In the genomic region with DNA sequence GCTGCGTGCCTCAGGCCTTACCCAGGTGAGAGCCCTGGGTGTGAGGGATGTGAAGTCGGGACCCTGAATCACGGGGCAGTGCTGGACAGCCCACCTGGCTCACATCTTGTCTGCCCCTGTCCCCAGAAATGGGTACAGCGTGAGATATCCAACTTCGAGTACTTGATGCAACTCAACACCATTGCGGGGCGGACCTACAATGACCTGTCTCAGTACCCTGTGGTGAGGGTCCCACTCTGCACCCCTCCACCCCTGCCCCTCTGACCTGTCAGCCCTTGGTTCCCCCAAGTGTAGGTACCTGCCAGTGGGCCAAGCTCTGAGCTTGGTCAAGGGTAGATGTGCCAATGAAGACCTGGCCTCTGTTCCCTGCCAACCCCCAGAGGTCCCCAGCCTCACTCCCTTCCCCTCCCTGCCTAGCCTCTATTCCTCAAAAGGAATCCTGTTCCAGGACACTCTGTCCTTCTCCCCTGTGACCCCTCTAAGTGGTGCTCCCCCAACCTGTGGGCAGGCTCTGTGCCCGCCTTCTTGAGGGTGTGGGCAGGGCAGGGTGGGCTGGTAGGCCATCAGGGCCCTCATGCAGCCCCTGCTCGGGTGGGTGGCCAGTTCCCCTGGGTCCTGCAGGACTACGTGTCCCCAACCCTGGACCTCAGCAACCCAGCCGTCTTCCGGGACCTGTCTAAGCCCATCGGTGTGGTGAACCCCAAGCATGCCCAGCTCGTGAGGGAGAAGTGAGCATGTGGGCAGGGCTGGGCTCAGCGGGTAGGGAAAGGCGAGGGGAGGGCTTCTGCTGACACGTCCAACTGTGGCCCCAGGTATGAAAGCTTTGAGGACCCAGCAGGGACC, we compare ENCODE assay signal across 2 cellular contexts.
TF ChIP-seq lines count a peak whose summit lies in the region.

No MANE protein-coding gene starts in this region.

TF ChIP-seq in HepG2, 621 proteins besides CTCF, POLR2A, EP300 and RAD21:
- TF ChIP-seq GABPB1 (CRISPR knock-in tag; IDR thresholded peaks at IDR 0.05): no peak
- TF ChIP-seq EHMT2 (IDR thresholded peaks at IDR 0.05; ENCODE audit: borderline replicate concordance, low read depth, low read length): no peak
- TF ChIP-seq, protein P1, sequence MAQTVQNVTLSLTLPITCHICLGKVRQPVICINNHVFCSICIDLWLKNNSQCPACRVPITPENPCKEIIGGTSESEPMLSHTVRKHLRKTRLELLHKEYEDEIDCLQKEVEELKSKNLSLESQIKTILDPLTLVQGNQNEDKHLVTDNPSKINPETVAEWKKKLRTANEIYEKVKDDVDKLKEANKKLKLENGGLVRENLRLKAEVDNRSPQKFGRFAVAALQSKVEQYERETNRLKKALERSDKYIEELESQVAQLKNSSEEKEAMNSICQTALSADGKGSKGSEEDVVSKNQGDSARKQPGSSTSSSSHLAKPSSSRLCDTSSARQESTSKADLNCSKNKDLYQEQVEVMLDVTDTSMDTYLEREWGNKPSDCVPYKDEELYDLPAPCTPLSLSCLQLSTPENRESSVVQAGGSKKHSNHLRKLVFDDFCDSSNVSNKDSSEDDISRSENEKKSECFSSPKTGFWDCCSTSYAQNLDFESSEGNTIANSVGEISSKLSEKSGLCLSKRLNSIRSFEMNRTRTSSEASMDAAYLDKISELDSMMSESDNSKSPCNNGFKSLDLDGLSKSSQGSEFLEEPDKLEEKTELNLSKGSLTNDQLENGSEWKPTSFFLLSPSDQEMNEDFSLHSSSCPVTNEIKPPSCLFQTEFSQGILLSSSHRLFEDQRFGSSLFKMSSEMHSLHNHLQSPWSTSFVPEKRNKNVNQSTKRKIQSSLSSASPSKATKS (CRISPR knock-in tag; IDR thresholded peaks at IDR 0.05): no peak
- TF ChIP-seq ZNF235 (CRISPR knock-in tag; IDR thresholded peaks at IDR 0.05; ENCODE audit: borderline replicate concordance): no peak
- TF ChIP-seq IKZF1 (IDR thresholded peaks at IDR 0.05): no peak
- no peak for TF ChIP-seq ZSCAN20 (CRISPR knock-in tag; IDR thresholded peaks at IDR 0.05; ENCODE audit: borderline replicate concordance)
- TF ChIP-seq, protein P2, sequence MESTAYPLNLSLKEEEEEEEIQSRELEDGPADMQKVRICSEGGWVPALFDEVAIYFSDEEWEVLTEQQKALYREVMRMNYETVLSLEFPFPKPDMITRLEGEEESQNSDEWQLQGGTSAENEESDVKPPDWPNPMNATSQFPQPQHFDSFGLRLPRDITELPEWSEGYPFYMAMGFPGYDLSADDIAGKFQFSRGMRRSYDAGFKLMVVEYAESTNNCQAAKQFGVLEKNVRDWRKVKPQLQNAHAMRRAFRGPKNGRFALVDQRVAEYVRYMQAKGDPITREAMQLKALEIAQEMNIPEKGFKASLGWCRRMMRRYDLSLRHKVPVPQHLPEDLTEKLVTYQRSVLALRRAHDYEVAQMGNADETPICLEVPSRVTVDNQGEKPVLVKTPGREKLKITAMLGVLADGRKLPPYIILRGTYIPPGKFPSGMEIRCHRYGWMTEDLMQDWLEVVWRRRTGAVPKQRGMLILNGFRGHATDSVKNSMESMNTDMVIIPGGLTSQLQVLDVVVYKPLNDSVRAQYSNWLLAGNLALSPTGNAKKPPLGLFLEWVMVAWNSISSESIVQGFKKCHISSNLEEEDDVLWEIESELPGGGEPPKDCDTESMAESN (CRISPR knock-in tag; conservative IDR thresholded peaks at IDR 0.05): no peak
- no peak for TF ChIP-seq ZNF644 (CRISPR knock-in tag; IDR thresholded peaks at IDR 0.05; ENCODE audit: low read depth)
- no peak for TF ChIP-seq ZNF484 (CRISPR knock-in tag; IDR thresholded peaks at IDR 0.05; ENCODE audit: borderline replicate concordance, low read depth)

TF ChIP-seq in GM23338, 12 proteins besides CTCF, POLR2A, EP300 and RAD21:
- TF ChIP-seq CREB1 (CRISPR knock-in tag; IDR thresholded peaks at IDR 0.05; ENCODE audit: low read depth) (no peak), JUNB (IDR thresholded peaks at IDR 0.05; ENCODE audit: unreplicated experiment) (no peak), ZNF114 (CRISPR knock-in tag; IDR thresholded peaks at IDR 0.05) (no peak)
